In the genomic region with DNA sequence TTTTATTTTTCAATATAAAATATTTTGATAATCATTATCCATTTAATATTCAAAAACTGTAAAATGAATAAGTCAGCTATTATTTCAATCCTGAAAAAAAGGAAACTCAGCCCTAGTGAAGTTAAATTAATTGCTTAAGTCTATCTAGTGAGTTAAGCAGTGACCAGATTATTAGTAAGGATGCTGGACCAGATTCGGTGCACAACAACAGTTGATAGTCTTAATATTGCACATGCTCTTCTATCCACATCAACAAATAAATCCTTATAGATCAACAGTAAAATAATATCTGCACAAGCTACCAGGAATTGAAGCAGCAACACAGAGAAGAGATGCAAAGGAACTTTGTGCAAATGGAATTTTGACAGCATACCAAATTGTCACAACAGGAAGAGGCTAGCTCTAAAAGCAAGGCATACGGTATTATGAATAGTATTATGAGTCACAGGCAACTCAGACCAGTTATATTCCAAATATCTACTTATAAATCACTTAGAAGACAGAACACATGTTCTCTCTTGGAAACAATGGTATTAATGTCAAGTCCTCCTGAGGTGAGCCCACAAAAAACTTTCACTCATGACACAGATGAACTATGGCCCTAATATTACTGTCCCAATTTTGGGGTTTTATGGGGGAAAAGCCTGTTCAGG, we compare ENCODE assay signal across 12 cellular contexts. TPM values are rescaled to one million over a fixed set of nuclear protein-coding genes. Genes with fewer than 3 reads are reported as not detected.
DNase-seq lines count a peak whose midpoint lies in the region; ATAC-seq, FAIRE-seq and TF ChIP-seq lines count a peak whose summit lies in the region.
"Had no signal": no experiment of that assay in that cellular context is flagged by ENCODE, and none has a peak within 500 bp of the region (broad histone marks: within the 10 kb centered on the region; RNA-seq: fewer than 3 reads in every experiment).

No MANE protein-coding gene starts in this region.

- H3K27me3 ChIP-seq in foreskin keratinocyte = no peaks in the 10 kb centered on the region
- H3K27me3 ChIP-seq in effector memory CD4-positive, alpha-beta T cell (replicated peaks; ENCODE audit: control insufficient read depth, insufficient read depth, low read length, poor library complexity, severe bottlenecking) = no peaks in the 10 kb centered on the region

- H3K27ac ChIP-seq in foreskin keratinocyte = no peak overlapping the region
- H3K27ac ChIP-seq in effector memory CD4-positive, alpha-beta T cell (ENCODE audit: insufficient read depth, low read length, poor library complexity, severe bottlenecking) = no peak overlapping the region
- no peak overlapping the region for H3K27ac ChIP-seq in coronary artery
- H3K27ac ChIP-seq: epithelial cell of prostate had no signal

- H3K4me1 ChIP-seq in foreskin keratinocyte = peaks cover 14% of the 10 kb centered on the region
- no peaks in the 10 kb centered on the region for H3K4me1 ChIP-seq in effector memory CD4-positive, alpha-beta T cell (ENCODE audit: control insufficient read depth, insufficient read depth, low read length, poor library complexity, severe bottlenecking)

- H3K4me3 ChIP-seq in effector memory CD4-positive, alpha-beta T cell (ENCODE audit: insufficient read depth, low read depth, low read length, poor library complexity, severe bottlenecking) = no peak overlapping the region
- H3K4me3 ChIP-seq in coronary artery = no peak overlapping the region

- FAIRE-seq in A204.1 (lab: Jason Lieb, UNC) = peak; percentile 54

- peaks cover 43% of the 10 kb centered on the region for H3K36me3 Mint-ChIP-seq in activated T-helper 2 cell treated with anti-CD3 and anti-CD28 coated beads, Interferon-gamma antibody, Interleukin-2, Interleukin-4, amounts not matched to agents 10 μg/mL and 5 μg/mL and 100 μg/mL, durations not matched to agents 14 hours and 24 hours and 36 hours (ENCODE audit: low read depth)

- peaks cover 9% of the 10 kb centered on the region for H3K9me3 Mint-ChIP-seq in activated T-helper 2 cell treated with anti-CD3 and anti-CD28 coated beads, Interferon-gamma antibody, Interleukin-2, Interleukin-4, amounts not matched to agents 10 μg/mL and 5 μg/mL and 100 μg/mL, durations not matched to agents 14 hours and 24 hours and 36 hours

- peaks cover 5% of the 10 kb centered on the region for H3K4me1 Mint-ChIP-seq in activated T-helper 2 cell treated with anti-CD3 and anti-CD28 coated beads, Interferon-gamma antibody, Interleukin-2, Interleukin-4, amounts not matched to agents 10 μg/mL and 5 μg/mL and 100 μg/mL, durations not matched to agents 14 hours and 24 hours and 36 hours (ENCODE audit: low read depth)

- peak overlapping the region; percentile 15 for H3K27ac Mint-ChIP-seq in activated T-helper 2 cell treated with anti-CD3 and anti-CD28 coated beads, Interferon-gamma antibody, Interleukin-2, Interleukin-4, amounts not matched to agents 10 μg/mL and 5 μg/mL and 100 μg/mL, durations not matched to agents 14 hours and 24 hours and 36 hours
- H3K27ac Mint-ChIP-seq: activated naive CD8-positive, alpha-beta T cell had no signal

- H3K4me3 Mint-ChIP-seq in activated T-helper 2 cell treated with anti-CD3 and anti-CD28 coated beads, Interferon-gamma antibody, Interleukin-2, Interleukin-4, amounts not matched to agents 10 μg/mL and 5 μg/mL and 100 μg/mL, durations not matched to agents 14 hours and 24 hours and 36 hours (ENCODE audit: low read depth) = no peak overlapping the region
- H3K4me3 Mint-ChIP-seq: activated naive CD8-positive, alpha-beta T cell had no signal

- H3K36me3 ChIP-seq in effector memory CD4-positive, alpha-beta T cell (ENCODE audit: control insufficient read depth, insufficient read depth, low read length) = peaks cover 18% of the 10 kb centered on the region

- intact Hi-C loops in activated T-helper 2 cell treated with anti-CD3 and anti-CD28 coated beads, Interferon-gamma antibody, Interleukin-2, Interleukin-4, amounts not matched to agents 10 μg/mL and 5 μg/mL and 100 μg/mL, durations not matched to agents 14 hours and 24 hours and 36 hours (cut with micrococcal nuclease) = no loop called here

- TF ChIP-seq CTCF in foreskin keratinocyte (conservative IDR thresholded peaks at IDR 0.05) = no peak
- no peak for TF ChIP-seq CTCF in coronary artery (IDR thresholded peaks at IDR 0.05)

- DNase-seq in GM03348 (ENCODE audit: low spot score) (peak; percentile 28), foreskin keratinocyte (peak; percentile 37 to 73), NCI-H2196 treated with DMSO at 0.1 percent for 48 hours (lab: John Stamatoyannopoulos, UW; ENCODE audit: unreplicated experiment) (no peak), COLO668 (lab: John Stamatoyannopoulos, UW; ENCODE audit: unreplicated experiment) (no peak), coronary artery (ENCODE audit: low spot score) (no peak)
- DNase-seq in activated T-helper 2 cell treated with anti-CD3 and anti-CD28 coated beads, Interferon-gamma antibody, Interleukin-2, Interleukin-4, amounts not matched to agents 10 μg/mL and 5 μg/mL and 100 μg/mL, durations not matched to agents 14 hours and 24 hours and 36 hours (ENCODE audit: low spot score) = no peak
- DNase-seq in effector memory CD4-positive, alpha-beta T cell = no peak
- DNase-seq: activated CD4-positive, alpha-beta T cell treated with anti-CD3 and anti-CD28 coated beads, Interleukin-2, amount 50 U/mL, for 4 hours; NCI-H1048 had no signal

- no peaks in the 10 kb centered on the region for H3K27me3 Mint-ChIP-seq in activated T-helper 2 cell treated with anti-CD3 and anti-CD28 coated beads, Interferon-gamma antibody, Interleukin-2, Interleukin-4, amounts not matched to agents 10 μg/mL and 5 μg/mL and 100 μg/mL, durations not matched to agents 14 hours and 24 hours and 36 hours (ENCODE audit: low read depth)
- H3K27me3 Mint-ChIP-seq: activated naive CD8-positive, alpha-beta T cell had no signal

- peak; percentile 88 for ATAC-seq in foreskin keratinocyte

- H3K9me3 ChIP-seq in effector memory CD4-positive, alpha-beta T cell (ENCODE audit: control insufficient read depth, low read length) = no peaks in the 10 kb centered on the region

RNA-seq across cellular contexts. Expression of gene VPS13C, which starts 24.9 kb away (rescaled TPM):
- 53.3 and 57.4 TPM in 2 replicates for total RNA-seq in activated T-helper 2 cell treated with anti-CD3 and anti-CD28 coated beads, Interferon-gamma antibody, Interleukin-2, Interleukin-4, amounts not matched to agents 10 μg/mL and 5 μg/mL and 100 μg/mL, durations not matched to agents 14 hours and 24 hours and 36 hours
- 14.3 and 17.8 TPM in 2 replicates for total RNA-seq in foreskin keratinocyte
- polyA plus RNA-seq in foreskin keratinocyte = 3.1 and 3.3 TPM in 2 replicates

RNA-seq across cellular contexts. Expression of gene C2CD4A, which starts 31.4 kb away (rescaled TPM):
- total RNA-seq in activated T-helper 2 cell treated with anti-CD3 and anti-CD28 coated beads, Interferon-gamma antibody, Interleukin-2, Interleukin-4, amounts not matched to agents 10 μg/mL and 5 μg/mL and 100 μg/mL, durations not matched to agents 14 hours and 24 hours and 36 hours = not detected in 2 replicates
- not detected in 2 replicates for total RNA-seq in foreskin keratinocyte
- not detected in 2 replicates for polyA plus RNA-seq in foreskin keratinocyte

Comparison
In these comparisons a context has a peak if more than half of its experiments do, and no peak if none do; other contexts are left out.
1. DNase-seq: peak in GM03348 (single experiment) and foreskin keratinocyte (2 of 2); none in activated T-helper 2 cell treated with anti-CD3 and anti-CD28 coated beads, Interferon-gamma antibody, Interleukin-2, Interleukin-4, amounts not matched to agents 10 μg/mL and 5 μg/mL and 100 μg/mL, durations not matched to agents 14 hours and 24 hours and 36 hours (single experiment), NCI-H2196 treated with DMSO at 0.1 percent for 48 hours (single experiment), effector memory CD4-positive, alpha-beta T cell (0 of 3), COLO668 (single experiment) and coronary artery (single experiment).